Comparison of ENCODE assay signal across 8 cellular contexts in genomic region chr2:73177645-73178255, GRCh38. TPM values are rescaled to one million over a fixed set of nuclear protein-coding genes. Genes with fewer than 3 reads are reported as not detected.
A peak's percentile ranks its signal among the peaks of the same experiment; 100 is the strongest.
DNase-seq lines count a peak whose midpoint lies in the region; ATAC-seq and TF ChIP-seq lines count a peak whose summit lies in the region.

No MANE protein-coding gene starts in this region.

- in situ Hi-C loops in Panc1 (cut with HindIII; ENCODE audit: low pct_unique_long_range_greater_than_20kb, low sequenced_read_pairs) = no loop called here

- H3K4me1 ChIP-seq in Panc1 (ENCODE audit: control insufficient read depth, insufficient read depth, low read length) (peaks cover 11% of the 10 kb centered on the region), fibroblast of lung (ENCODE audit: control insufficient read depth, extremely low read depth, insufficient read depth, low read length) (peaks cover 9% of the 10 kb centered on the region)

- no peak overlapping the region for H3K27ac Mint-ChIP-seq in T-helper 1 cell treated with Interleukin-12 subunit alpha and Interleukin-12 subunit beta and Interleukin-4 antibody, amounts not matched to agents 30 μg/mL and 1 μg/mL, for 36 hours
- peak overlapping the region; percentile 48 for H3K27ac Mint-ChIP-seq in stimulated activated memory B cell treated with anti-CD40 and anti-IgM and Interleukin-4, amounts not matched to agents 10 μg/mL and 1 μg/mL and 100 μg/mL, for 72 hours

- BruUV-seq in Panc1 (replicated peaks; lab: Mats Ljungman, UMichigan) = no TSS peak

- no peak; the same call in none of the 2 replicates for TF ChIP-seq CTCF in Panc1 (IDR thresholded peaks at IDR 0.05)
- TF ChIP-seq CTCF in fibroblast of lung (conservative IDR thresholded peaks at IDR 0.05 in 1 of 2, IDR thresholded peaks at IDR 0.05 in 1 of 2; ENCODE audit: low read depth in 1 of 2, low read length in 2 of 2) = no peak

- peak overlapping the region; percentile 61 to 84 for H3K4me3 ChIP-seq in Panc1 (ENCODE audit: low read depth in 2 of 2, low read length in 2 of 2)
- no peak overlapping the region for H3K4me3 ChIP-seq in fibroblast of lung (replicated peaks in 1 of 4; ENCODE audit: control extremely low read depth in 1 of 4, insufficient read depth in 1 of 4, low read depth in 3 of 4, low read length in 4 of 4)

- H3K36me3 ChIP-seq in Panc1 (ENCODE audit: control insufficient read depth, insufficient read depth, low read length) (no peaks in the 10 kb centered on the region), fibroblast of lung (ENCODE audit: control insufficient read depth, insufficient read depth, low read length) (no peaks in the 10 kb centered on the region)

- CTCF ChIA-PET in Panc1 (lab: Charles Lee) = interaction anchor here (0.6 to 4.3 kb wide), 12 partner anchors 10 to 1802 kb away, joined by 3 to 36 read pairs (median 8); partner anchors contain the start of gene SPR

- H3K27me3 ChIP-seq in Panc1 (ENCODE audit: control insufficient read depth, insufficient read depth, low read length) (peaks cover 14% of the 10 kb centered on the region), fibroblast of lung (ENCODE audit: control insufficient read depth, insufficient read depth, low read length) (peaks cover 10% of the 10 kb centered on the region)

- no peak overlapping the region for H3K9ac ChIP-seq in fibroblast of lung (ENCODE audit: insufficient read depth, low read length)

- intact Hi-C loops in Panc1 (cut with micrococcal nuclease; ENCODE audit: unreplicated experiment) = loop anchor here (5.0 kb wide), 1 partner anchor 285 kb away; no protein-coding TSS in a partner anchor

- no peaks in the 10 kb centered on the region for H4K20me1 ChIP-seq in fibroblast of lung (ENCODE audit: control insufficient read depth, extremely low read depth, insufficient read depth, low read length)

- H3K9me3 ChIP-seq in Panc1 (ENCODE audit: control insufficient read depth, insufficient read depth, low read depth, low read length) = no peaks in the 10 kb centered on the region
- no peaks in the 10 kb centered on the region for H3K9me3 ChIP-seq in fibroblast of lung (ENCODE audit: control insufficient read depth, insufficient read depth, low read depth, low read length)

- POLR2A ChIA-PET in Panc1 (lab: Charles Lee) = interaction anchor here (0.6 kb wide), 1 partner anchor 272 kb away, joined by 3 read pairs; no protein-coding TSS in a partner anchor

- H3K4me3 Mint-ChIP-seq in T-helper 1 cell treated with Interleukin-12 subunit alpha and Interleukin-12 subunit beta and Interleukin-4 antibody, amounts not matched to agents 30 μg/mL and 1 μg/mL, for 36 hours = peak overlapping the region; percentile 84
- peak overlapping the region; percentile 90 for H3K4me3 Mint-ChIP-seq in stimulated activated memory B cell treated with anti-CD40 and anti-IgM and Interleukin-4, amounts not matched to agents 10 μg/mL and 1 μg/mL and 100 μg/mL, for 72 hours

- peaks cover 16% of the 10 kb centered on the region for H3K4me1 Mint-ChIP-seq in T-helper 1 cell treated with Interleukin-12 subunit alpha and Interleukin-12 subunit beta and Interleukin-4 antibody, amounts not matched to agents 30 μg/mL and 1 μg/mL, for 36 hours (ENCODE audit: low read depth)
- H3K4me1 Mint-ChIP-seq in stimulated activated memory B cell treated with anti-CD40 and anti-IgM and Interleukin-4, amounts not matched to agents 10 μg/mL and 1 μg/mL and 100 μg/mL, for 72 hours = peaks cover 26% of the 10 kb centered on the region

- H3K79me2 ChIP-seq in fibroblast of lung (ENCODE audit: control insufficient read depth, insufficient read depth, low read length) = no peaks in the 10 kb centered on the region

- ATAC-seq in Panc1 = peak; percentile 49
- ATAC-seq in stimulated activated memory B cell treated with anti-CD40 and anti-IgM and Interleukin-4, amounts not matched to agents 10 μg/mL and 1 μg/mL and 100 μg/mL, for 72 hours = no peak
- ATAC-seq in HG02852 (IDR thresholded peaks at IDR 0.05; ENCODE audit: unreplicated experiment) = no peak
- ATAC-seq in HG02610 (IDR thresholded peaks at IDR 0.05; ENCODE audit: unreplicated experiment) = no peak

- peak overlapping the region; percentile 31 for H2AFZ ChIP-seq in fibroblast of lung (ENCODE audit: low read length)

- peaks cover 64% of the 10 kb centered on the region for H3K27me3 Mint-ChIP-seq in T-helper 1 cell treated with Interleukin-12 subunit alpha and Interleukin-12 subunit beta and Interleukin-4 antibody, amounts not matched to agents 30 μg/mL and 1 μg/mL, for 36 hours (ENCODE audit: low read depth)
- H3K27me3 Mint-ChIP-seq in stimulated activated memory B cell treated with anti-CD40 and anti-IgM and Interleukin-4, amounts not matched to agents 10 μg/mL and 1 μg/mL and 100 μg/mL, for 72 hours = peaks cover 61% of the 10 kb centered on the region

- H3K4me2 ChIP-seq in fibroblast of lung (ENCODE audit: extremely low read depth, insufficient read depth, low read length) = peak overlapping the region; percentile 35

- H3K9me3 Mint-ChIP-seq in T-helper 1 cell treated with Interleukin-12 subunit alpha and Interleukin-12 subunit beta and Interleukin-4 antibody, amounts not matched to agents 30 μg/mL and 1 μg/mL, for 36 hours = no peaks in the 10 kb centered on the region
- no peaks in the 10 kb centered on the region for H3K9me3 Mint-ChIP-seq in stimulated activated memory B cell treated with anti-CD40 and anti-IgM and Interleukin-4, amounts not matched to agents 10 μg/mL and 1 μg/mL and 100 μg/mL, for 72 hours

- H3K27ac ChIP-seq in Panc1 (ENCODE audit: low read length) (no peak overlapping the region), fibroblast of lung (ENCODE audit: insufficient read depth, low read length) (no peak overlapping the region)

- no peak for DNase-seq in T-helper 1 cell
- no peak for DNase-seq in Panc1 (ENCODE audit: low read depth, low spot score)
- DNase-seq in fibroblast of lung (ENCODE audit: low read depth in 2 of 2) = no peak
- no peak for DNase-seq in NCI-H526 treated with DMSO at 0.1 percent for 48 hours (lab: John Stamatoyannopoulos, UW)

- peaks cover 2% of the 10 kb centered on the region for H3K36me3 Mint-ChIP-seq in T-helper 1 cell treated with Interleukin-12 subunit alpha and Interleukin-12 subunit beta and Interleukin-4 antibody, amounts not matched to agents 30 μg/mL and 1 μg/mL, for 36 hours (ENCODE audit: low read depth)
- H3K36me3 Mint-ChIP-seq in stimulated activated memory B cell treated with anti-CD40 and anti-IgM and Interleukin-4, amounts not matched to agents 10 μg/mL and 1 μg/mL and 100 μg/mL, for 72 hours = no peaks in the 10 kb centered on the region

RNA-seq across cellular contexts. Expression of gene NOTO, which starts 24.6 kb away (rescaled TPM):
- total RNA-seq in Panc1 (2021; ENCODE audit: unreplicated experiment) (0.08 TPM), fibroblast of lung (not detected in 2 replicates)
- polyA plus RNA-seq in Panc1 (2012; ENCODE audit: insufficient read length) = not detected
- polyA plus RNA-seq in fibroblast of lung = not detected in 2 replicates
- not detected in 2 replicates for polyA plus RNA-seq in fibroblast of lung (2012)
- not detected in 2 replicates for polyA minus RNA-seq in fibroblast of lung (ENCODE audit: low replicate concordance)

RNA-seq across cellular contexts. Expression of gene SMYD5, which starts 36.3 kb away (rescaled TPM):
- total RNA-seq in Panc1 (2021; ENCODE audit: unreplicated experiment) = 37.6 TPM
- 31.5 TPM for polyA plus RNA-seq in Panc1 (2012; ENCODE audit: insufficient read length)
- 18.0 and 19.0 TPM in 2 replicates for total RNA-seq in fibroblast of lung
- 16.9 and 18.5 TPM in 2 replicates for polyA plus RNA-seq in fibroblast of lung
- polyA plus RNA-seq in fibroblast of lung (2012) = 20.5 and 23.5 TPM in 2 replicates
- polyA minus RNA-seq in fibroblast of lung (ENCODE audit: low replicate concordance) = 75.8 and 84.9 TPM in 2 replicates

RNA-seq across cellular contexts. Expression of gene PRADC1, which starts 55.3 kb away (rescaled TPM):
- total RNA-seq in Panc1 (2021; ENCODE audit: unreplicated experiment) (18.6 TPM), fibroblast of lung (6.7 and 11.7 TPM in 2 replicates)
- polyA plus RNA-seq in Panc1 (2012; ENCODE audit: insufficient read length) = 12.1 TPM
- 12.3 and 17.6 TPM in 2 replicates for polyA plus RNA-seq in fibroblast of lung
- 17.7 and 27.6 TPM in 2 replicates for polyA plus RNA-seq in fibroblast of lung (2012)
- 25.4 and 40.9 TPM in 2 replicates for polyA minus RNA-seq in fibroblast of lung (ENCODE audit: low replicate concordance)

RNA-seq across cellular contexts. Expression of gene CCT7, which starts 56.4 kb away (rescaled TPM):
- 426 TPM for total RNA-seq in Panc1 (2021; ENCODE audit: unreplicated experiment)
- polyA plus RNA-seq in Panc1 (2012; ENCODE audit: insufficient read length) = 330 TPM
- total RNA-seq in fibroblast of lung = 262 and 299 TPM in 2 replicates
- polyA plus RNA-seq in fibroblast of lung = 233 and 319 TPM in 2 replicates
- polyA plus RNA-seq in fibroblast of lung (2012) = 212 and 310 TPM in 2 replicates
- polyA minus RNA-seq in fibroblast of lung (ENCODE audit: low replicate concordance) = 233 and 525 TPM in 2 replicates

Comparison
In these comparisons a context has a peak if more than half of its experiments do, and no peak if none do; other contexts are left out.
1. H3K4me3 ChIP-seq: peak in Panc1 (2 of 2); none in fibroblast of lung (0 of 4).